10 cellular contexts compared by ENCODE assay signal in the genomic region with DNA sequence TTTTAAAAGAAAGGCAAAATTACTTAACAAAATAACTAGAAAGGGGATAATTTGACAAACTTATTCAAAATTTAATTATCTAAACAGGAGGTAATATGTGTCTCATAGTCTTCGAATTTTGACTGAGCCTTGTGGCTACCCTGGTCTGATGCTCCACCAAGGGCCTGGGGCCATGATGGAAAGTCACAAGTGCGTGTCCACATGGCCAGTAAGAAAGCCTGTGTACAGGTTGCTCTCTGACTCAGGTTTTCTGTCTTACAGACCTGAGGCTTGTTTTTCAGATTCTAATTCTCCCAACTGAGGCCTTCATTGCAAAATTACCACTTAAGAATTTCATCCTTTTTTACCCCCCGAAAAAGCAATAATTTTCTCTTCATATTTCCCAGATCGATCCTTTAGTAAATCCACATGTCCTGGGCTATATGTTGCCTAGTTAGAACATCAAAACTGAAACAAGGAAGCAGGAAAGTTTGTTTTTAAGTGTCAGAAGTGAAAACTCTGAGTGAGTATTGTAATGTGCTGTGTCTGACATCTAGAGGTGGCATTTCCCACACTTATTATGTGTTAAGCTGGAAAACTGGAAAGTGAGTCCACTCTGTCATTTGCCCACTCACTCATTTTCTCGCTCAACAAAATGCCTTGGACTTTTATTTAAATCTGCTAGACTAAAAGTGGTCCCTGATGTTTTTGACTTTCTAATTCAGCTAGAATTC. TPM values are rescaled to one million over a fixed set of nuclear protein-coding genes. Genes with fewer than 3 reads are reported as not detected.
DNase-seq lines count a peak whose midpoint lies in the region; ATAC-seq and TF ChIP-seq lines count a peak whose summit lies in the region.
"Had no signal": no experiment of that assay in that cellular context is flagged by ENCODE, and none has a peak within 500 bp of the region (broad histone marks: within the 10 kb centered on the region; RNA-seq: fewer than 3 reads in every experiment).

No MANE protein-coding gene starts in this region.

- no peaks in the 10 kb centered on the region for H3K9me2 ChIP-seq in SU-DHL-6 (replicated peaks; ENCODE audit: insufficient read depth, low read length)

- H3F3A ChIP-seq in SU-DHL-6 (ENCODE audit: insufficient read depth), result no peaks in the 10 kb centered on the region

- DNase-seq in Daoy (ENCODE audit: low read depth) (peak; percentile 17), medulla oblongata (ENCODE audit: extremely low spot score) (peak; percentile 24)
- no peak for DNase-seq in activated CD4-positive, CD25-positive, alpha-beta regulatory T cell (lab: John Stamatoyannopoulos, UW)
- DNase-seq: activated effector memory CD4-positive, alpha-beta T cell treated with Interleukin-2 at 50 U/mL for 16 hours; NCI-H2029 had no signal

- H3K27ac ChIP-seq in SU-DHL-6 (ENCODE audit: low read depth, low read length), result no peak overlapping the region

- H3K9ac ChIP-seq in SU-DHL-6 (ENCODE audit: low read length), result no peak overlapping the region

- no peak overlapping the region for H3K4me3 ChIP-seq in SU-DHL-6 (ENCODE audit: insufficient read depth, low read length, poor library complexity, severe bottlenecking)

- H3K27me3 ChIP-seq in SU-DHL-6 (ENCODE audit: low read length), result no peaks in the 10 kb centered on the region

- H2AFZ ChIP-seq in SU-DHL-6 (ENCODE audit: low read depth, low read length, severe bottlenecking), result no peak overlapping the region

- no peaks in the 10 kb centered on the region for H4K20me1 ChIP-seq in SU-DHL-6 (ENCODE audit: low read depth, low read length)

- peak; percentile 11 for TF ChIP-seq CTCF in SU-DHL-6 (IDR thresholded peaks at IDR 0.05; ENCODE audit: insufficient read depth, low read length, poor library complexity, severe bottlenecking)

- ATAC-seq in GM21723 (IDR thresholded peaks at IDR 0.05; ENCODE audit: unreplicated experiment) (peak; percentile 66), GM21528 (IDR thresholded peaks at IDR 0.05; ENCODE audit: low FRiP score, unreplicated experiment) (no peak), HG02981 (IDR thresholded peaks at IDR 0.05; ENCODE audit: unreplicated experiment) (no peak), HG03378 (IDR thresholded peaks at IDR 0.05; ENCODE audit: unreplicated experiment) (no peak)

- H3K36me3 ChIP-seq in SU-DHL-6 (ENCODE audit: low read length), result no peaks in the 10 kb centered on the region

- no peaks in the 10 kb centered on the region for H3K9me3 ChIP-seq in SU-DHL-6 (ENCODE audit: insufficient read depth, low read length)

- H3K79me2 ChIP-seq in SU-DHL-6 (ENCODE audit: insufficient read depth, low read length), result no peaks in the 10 kb centered on the region

- H3K4me2 ChIP-seq in SU-DHL-6 (ENCODE audit: low read depth, low read length, poor library complexity, severe bottlenecking), result no peak overlapping the region

RNA-seq across cellular contexts. Expression of a gene that starts 10.0 kb away (rescaled TPM):
- total RNA-seq in Daoy (2014; rRNA removed; shearing (Covaris generic)), result not detected in 2 replicates

RNA-seq across cellular contexts. Expression of a gene that starts 39.0 kb away (rescaled TPM):
- not detected in 2 replicates for total RNA-seq in Daoy (2014; rRNA removed; shearing (Covaris generic))

RNA-seq across cellular contexts. Expression of a gene that starts 53.8 kb away (rescaled TPM):
- total RNA-seq in Daoy (2014; rRNA removed; shearing (Covaris generic)), result 0.09 and 0.11 TPM in 2 replicates

Comparison
In these comparisons a context has a peak if more than half of its experiments do, and no peak if none do; other contexts are left out.
1. DNase-seq: peak in Daoy (single experiment) and medulla oblongata (single experiment); none in activated CD4-positive, CD25-positive, alpha-beta regulatory T cell (0 of 4).